In the genomic region with DNA sequence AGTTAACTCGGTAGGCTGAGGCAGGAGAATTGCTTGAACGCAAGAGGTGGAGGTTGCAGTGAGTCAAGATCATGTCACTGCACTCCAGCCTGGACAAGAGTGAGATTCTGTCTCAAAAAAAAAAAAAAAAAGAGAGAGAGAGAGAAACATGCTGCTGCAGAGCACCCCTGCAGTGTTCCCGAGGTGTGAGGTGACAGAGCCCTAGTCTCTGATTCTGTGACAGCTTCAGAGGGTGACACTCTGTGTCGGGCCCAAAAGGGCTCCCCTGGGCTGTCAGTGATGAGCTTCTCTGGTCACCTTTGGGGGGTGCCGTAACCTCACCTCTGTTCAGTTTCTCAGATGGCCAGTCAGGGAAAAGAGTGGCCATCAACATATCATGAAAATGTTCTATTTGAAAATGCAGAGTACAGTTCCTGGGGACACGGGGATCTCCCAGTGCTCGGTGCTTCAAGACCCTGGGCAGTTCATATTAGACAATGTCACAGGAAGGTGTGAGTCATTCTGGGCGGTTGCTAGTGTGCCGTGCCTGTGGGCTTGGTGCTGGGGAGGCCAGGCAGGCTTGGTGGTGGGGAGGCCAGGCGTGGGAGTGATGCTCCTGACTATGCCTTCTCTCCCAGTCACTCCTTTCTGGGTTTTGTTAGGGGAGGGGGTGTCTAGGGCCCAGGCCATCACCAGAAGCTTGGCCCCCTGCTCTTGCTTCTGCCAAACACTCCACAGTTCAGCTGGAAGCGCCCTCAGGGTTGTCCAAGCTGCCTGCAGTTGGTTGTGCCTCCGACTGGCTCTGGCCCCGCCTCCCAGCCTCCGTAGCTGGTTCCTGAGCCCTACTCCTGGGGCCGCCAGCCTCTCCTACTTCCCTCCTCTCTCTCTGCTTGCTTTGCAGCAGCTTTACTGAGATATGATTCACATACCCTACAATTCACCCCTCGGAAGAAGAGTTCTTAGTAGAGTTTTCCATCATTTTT, we compare ENCODE assay signal across 1 cellular context.
TF ChIP-seq lines count a peak whose summit lies in the region.

No MANE protein-coding gene starts in this region.

TF ChIP-seq in K562, 482 proteins besides CTCF, POLR2A, EP300 and RAD21 (continued from another document and continues in another):
- no peak for TF ChIP-seq SAFB2 (IDR thresholded peaks at IDR 0.05; ENCODE audit: borderline replicate concordance, low read depth, low read length, severe bottlenecking)
- no peak for TF ChIP-seq SAFB (IDR thresholded peaks at IDR 0.05; ENCODE audit: borderline replicate concordance, low read depth, low read length)
- TF ChIP-seq, protein P1, sequence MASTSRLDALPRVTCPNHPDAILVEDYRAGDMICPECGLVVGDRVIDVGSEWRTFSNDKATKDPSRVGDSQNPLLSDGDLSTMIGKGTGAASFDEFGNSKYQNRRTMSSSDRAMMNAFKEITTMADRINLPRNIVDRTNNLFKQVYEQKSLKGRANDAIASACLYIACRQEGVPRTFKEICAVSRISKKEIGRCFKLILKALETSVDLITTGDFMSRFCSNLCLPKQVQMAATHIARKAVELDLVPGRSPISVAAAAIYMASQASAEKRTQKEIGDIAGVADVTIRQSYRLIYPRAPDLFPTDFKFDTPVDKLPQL (IDR thresholded peaks at IDR 0.05; ENCODE audit: extremely low read depth, insufficient read length): no peak
- TF ChIP-seq NUFIP1 (IDR thresholded peaks at IDR 0.05; ENCODE audit: partially characterized antibody): no peak
- TF ChIP-seq TARDBP (IDR thresholded peaks at IDR 0.05): no peak; the same call in 1 of the 2 replicates
- no peak for TF ChIP-seq STAT5B (CRISPR knock-in tag; IDR thresholded peaks at IDR 0.05)
- TF ChIP-seq, protein P2, sequence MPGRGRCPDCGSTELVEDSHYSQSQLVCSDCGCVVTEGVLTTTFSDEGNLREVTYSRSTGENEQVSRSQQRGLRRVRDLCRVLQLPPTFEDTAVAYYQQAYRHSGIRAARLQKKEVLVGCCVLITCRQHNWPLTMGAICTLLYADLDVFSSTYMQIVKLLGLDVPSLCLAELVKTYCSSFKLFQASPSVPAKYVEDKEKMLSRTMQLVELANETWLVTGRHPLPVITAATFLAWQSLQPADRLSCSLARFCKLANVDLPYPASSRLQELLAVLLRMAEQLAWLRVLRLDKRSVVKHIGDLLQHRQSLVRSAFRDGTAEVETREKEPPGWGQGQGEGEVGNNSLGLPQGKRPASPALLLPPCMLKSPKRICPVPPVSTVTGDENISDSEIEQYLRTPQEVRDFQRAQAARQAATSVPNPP (IDR thresholded peaks at IDR 0.05; ENCODE audit: borderline replicate concordance, insufficient read depth, insufficient read length): no peak
- no peak for TF ChIP-seq PCBP1 (IDR thresholded peaks at IDR 0.05; ENCODE audit: low read depth, low read length, poor library complexity, severe bottlenecking)
- TF ChIP-seq ZNF134 (CRISPR knock-in tag; conservative IDR thresholded peaks at IDR 0.05): no peak; the same call in 1 of the 2 replicates
- TF ChIP-seq NFIX (CRISPR knock-in tag; IDR thresholded peaks at IDR 0.05; ENCODE audit: low read depth): no peak
- TF ChIP-seq ZNF830 (CRISPR knock-in tag; IDR thresholded peaks at IDR 0.05): peak; percentile 22; the same call in 1 of the 2 replicates
- no peak for TF ChIP-seq ZBTB8A (IDR thresholded peaks at IDR 0.05; ENCODE audit: partially characterized antibody)
- TF ChIP-seq SIRT6 (IDR thresholded peaks at IDR 0.05; ENCODE audit: low read depth, low read length): no peak
- no peak for TF ChIP-seq ZNF586 (CRISPR knock-in tag; conservative IDR thresholded peaks at IDR 0.05)
- TF ChIP-seq TBP (optimal IDR thresholded peaks at IDR 0.05; ENCODE audit: low read depth, low read length): no peak
- no peak for TF ChIP-seq ZC3H8 (IDR thresholded peaks at IDR 0.05)
- no peak for TF ChIP-seq CREBBP (IDR thresholded peaks at IDR 0.05; ENCODE audit: low read depth, low read length)
- TF ChIP-seq, protein P3, sequence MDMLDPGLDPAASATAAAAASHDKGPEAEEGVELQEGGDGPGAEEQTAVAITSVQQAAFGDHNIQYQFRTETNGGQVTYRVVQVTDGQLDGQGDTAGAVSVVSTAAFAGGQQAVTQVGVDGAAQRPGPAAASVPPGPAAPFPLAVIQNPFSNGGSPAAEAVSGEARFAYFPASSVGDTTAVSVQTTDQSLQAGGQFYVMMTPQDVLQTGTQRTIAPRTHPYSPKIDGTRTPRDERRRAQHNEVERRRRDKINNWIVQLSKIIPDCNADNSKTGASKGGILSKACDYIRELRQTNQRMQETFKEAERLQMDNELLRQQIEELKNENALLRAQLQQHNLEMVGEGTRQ (CRISPR knock-in tag; IDR thresholded peaks at IDR 0.05): no peak
- no peak for TF ChIP-seq ATF1 (CRISPR knock-in tag; IDR thresholded peaks at IDR 0.05)
- peak; percentile 53 for TF ChIP-seq ATF1 (tag; IDR thresholded peaks at IDR 0.05)
- no peak; the same call in 1 of the 2 replicates for TF ChIP-seq HSF4 (CRISPR knock-in tag; IDR thresholded peaks at IDR 0.05; ENCODE audit: borderline replicate concordance)
- peak; percentile 46 for TF ChIP-seq L3MBTL2 (IDR thresholded peaks at IDR 0.05)
- TF ChIP-seq, protein P4, sequence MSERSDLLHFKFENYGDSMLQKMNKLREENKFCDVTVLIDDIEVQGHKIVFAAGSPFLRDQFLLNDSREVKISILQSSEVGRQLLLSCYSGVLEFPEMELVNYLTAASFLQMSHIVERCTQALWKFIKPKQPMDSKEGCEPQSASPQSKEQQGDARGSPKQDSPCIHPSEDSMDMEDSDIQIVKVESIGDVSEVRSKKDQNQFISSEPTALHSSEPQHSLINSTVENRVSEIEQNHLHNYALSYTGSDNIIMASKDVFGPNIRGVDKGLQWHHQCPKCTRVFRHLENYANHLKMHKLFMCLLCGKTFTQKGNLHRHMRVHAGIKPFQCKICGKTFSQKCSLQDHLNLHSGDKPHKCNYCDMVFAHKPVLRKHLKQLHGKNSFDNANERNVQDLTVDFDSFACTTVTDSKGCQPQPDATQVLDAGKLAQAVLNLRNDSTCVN (CRISPR knock-in tag; IDR thresholded peaks at IDR 0.05): no peak
- TF ChIP-seq, protein P5, sequence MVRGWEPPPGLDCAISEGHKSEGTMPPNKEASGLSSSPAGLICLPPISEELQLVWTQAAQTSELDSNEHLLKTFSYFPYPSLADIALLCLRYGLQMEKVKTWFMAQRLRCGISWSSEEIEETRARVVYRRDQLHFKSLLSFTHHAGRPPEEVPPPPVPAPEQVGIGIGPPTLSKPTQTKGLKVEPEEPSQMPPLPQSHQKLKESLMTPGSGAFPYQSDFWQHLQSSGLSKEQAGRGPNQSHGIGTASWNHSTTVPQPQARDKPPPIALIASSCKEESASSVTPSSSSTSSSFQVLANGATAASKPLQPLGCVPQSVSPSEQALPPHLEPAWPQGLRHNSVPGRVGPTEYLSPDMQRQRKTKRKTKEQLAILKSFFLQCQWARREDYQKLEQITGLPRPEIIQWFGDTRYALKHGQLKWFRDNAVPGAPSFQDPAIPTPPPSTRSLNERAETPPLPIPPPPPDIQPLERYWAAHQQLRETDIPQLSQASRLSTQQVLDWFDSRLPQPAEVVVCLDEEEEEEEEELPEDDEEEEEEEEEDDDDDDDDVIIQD (CRISPR knock-in tag; IDR thresholded peaks at IDR 0.05): no peak
- TF ChIP-seq PTTG1 (tag; IDR thresholded peaks at IDR 0.05; ENCODE audit: low read depth): no peak
- TF ChIP-seq CHCHD3 (CRISPR knock-in tag; IDR thresholded peaks at IDR 0.05): no peak
- TF ChIP-seq, protein P6, sequence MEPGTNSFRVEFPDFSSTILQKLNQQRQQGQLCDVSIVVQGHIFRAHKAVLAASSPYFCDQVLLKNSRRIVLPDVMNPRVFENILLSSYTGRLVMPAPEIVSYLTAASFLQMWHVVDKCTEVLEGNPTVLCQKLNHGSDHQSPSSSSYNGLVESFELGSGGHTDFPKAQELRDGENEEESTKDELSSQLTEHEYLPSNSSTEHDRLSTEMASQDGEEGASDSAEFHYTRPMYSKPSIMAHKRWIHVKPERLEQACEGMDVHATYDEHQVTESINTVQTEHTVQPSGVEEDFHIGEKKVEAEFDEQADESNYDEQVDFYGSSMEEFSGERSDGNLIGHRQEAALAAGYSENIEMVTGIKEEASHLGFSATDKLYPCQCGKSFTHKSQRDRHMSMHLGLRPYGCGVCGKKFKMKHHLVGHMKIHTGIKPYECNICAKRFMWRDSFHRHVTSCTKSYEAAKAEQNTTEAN (CRISPR knock-in tag; IDR thresholded peaks at IDR 0.05): no peak
- TF ChIP-seq, protein P7, sequence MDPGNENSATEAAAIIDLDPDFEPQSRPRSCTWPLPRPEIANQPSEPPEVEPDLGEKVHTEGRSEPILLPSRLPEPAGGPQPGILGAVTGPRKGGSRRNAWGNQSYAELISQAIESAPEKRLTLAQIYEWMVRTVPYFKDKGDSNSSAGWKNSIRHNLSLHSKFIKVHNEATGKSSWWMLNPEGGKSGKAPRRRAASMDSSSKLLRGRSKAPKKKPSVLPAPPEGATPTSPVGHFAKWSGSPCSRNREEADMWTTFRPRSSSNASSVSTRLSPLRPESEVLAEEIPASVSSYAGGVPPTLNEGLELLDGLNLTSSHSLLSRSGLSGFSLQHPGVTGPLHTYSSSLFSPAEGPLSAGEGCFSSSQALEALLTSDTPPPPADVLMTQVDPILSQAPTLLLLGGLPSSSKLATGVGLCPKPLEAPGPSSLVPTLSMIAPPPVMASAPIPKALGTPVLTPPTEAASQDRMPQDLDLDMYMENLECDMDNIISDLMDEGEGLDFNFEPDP (CRISPR knock-in tag; IDR thresholded peaks at IDR 0.05): no peak
- TF ChIP-seq E2F3 (CRISPR knock-in tag; IDR thresholded peaks at IDR 0.05): no peak; the same call in 1 of the 2 replicates
- TF ChIP-seq SMAD1 (IDR thresholded peaks at IDR 0.05; ENCODE audit: low read depth, low read length, partially characterized antibody): no peak
- TF ChIP-seq ZFPM2 (CRISPR knock-in tag; IDR thresholded peaks at IDR 0.05): 0 out of 2 replicates have a peak, but pooled peaks have one; percentile 79
- 0 out of 2 replicates have a peak, but pooled peaks have one; percentile 44 for TF ChIP-seq XRCC5 (IDR thresholded peaks at IDR 0.05; ENCODE audit: low read depth, low read length)
- TF ChIP-seq, protein P8, sequence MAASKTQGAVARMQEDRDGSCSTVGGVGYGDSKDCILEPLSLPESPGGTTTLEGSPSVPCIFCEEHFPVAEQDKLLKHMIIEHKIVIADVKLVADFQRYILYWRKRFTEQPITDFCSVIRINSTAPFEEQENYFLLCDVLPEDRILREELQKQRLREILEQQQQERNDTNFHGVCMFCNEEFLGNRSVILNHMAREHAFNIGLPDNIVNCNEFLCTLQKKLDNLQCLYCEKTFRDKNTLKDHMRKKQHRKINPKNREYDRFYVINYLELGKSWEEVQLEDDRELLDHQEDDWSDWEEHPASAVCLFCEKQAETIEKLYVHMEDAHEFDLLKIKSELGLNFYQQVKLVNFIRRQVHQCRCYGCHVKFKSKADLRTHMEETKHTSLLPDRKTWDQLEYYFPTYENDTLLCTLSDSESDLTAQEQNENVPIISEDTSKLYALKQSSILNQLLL (CRISPR knock-in tag; IDR thresholded peaks at IDR 0.05; ENCODE audit: borderline replicate concordance): no peak
- TF ChIP-seq MEIS2 (IDR thresholded peaks at IDR 0.05; ENCODE audit: partially characterized antibody): no peak
- TF ChIP-seq KLF16 (IDR thresholded peaks at IDR 0.05): 0 out of 2 replicates have a peak, but pooled peaks have one; percentile 39
- TF ChIP-seq NEUROD1 (IDR thresholded peaks at IDR 0.05; ENCODE audit: borderline replicate concordance, low read depth, low read length, partially characterized antibody): no peak
- TF ChIP-seq ZNF707 (CRISPR knock-in tag; conservative IDR thresholded peaks at IDR 0.05): no peak
- no peak for TF ChIP-seq ZNF165 (CRISPR knock-in tag; IDR thresholded peaks at IDR 0.05; ENCODE audit: borderline replicate concordance)
- TF ChIP-seq, protein P9, sequence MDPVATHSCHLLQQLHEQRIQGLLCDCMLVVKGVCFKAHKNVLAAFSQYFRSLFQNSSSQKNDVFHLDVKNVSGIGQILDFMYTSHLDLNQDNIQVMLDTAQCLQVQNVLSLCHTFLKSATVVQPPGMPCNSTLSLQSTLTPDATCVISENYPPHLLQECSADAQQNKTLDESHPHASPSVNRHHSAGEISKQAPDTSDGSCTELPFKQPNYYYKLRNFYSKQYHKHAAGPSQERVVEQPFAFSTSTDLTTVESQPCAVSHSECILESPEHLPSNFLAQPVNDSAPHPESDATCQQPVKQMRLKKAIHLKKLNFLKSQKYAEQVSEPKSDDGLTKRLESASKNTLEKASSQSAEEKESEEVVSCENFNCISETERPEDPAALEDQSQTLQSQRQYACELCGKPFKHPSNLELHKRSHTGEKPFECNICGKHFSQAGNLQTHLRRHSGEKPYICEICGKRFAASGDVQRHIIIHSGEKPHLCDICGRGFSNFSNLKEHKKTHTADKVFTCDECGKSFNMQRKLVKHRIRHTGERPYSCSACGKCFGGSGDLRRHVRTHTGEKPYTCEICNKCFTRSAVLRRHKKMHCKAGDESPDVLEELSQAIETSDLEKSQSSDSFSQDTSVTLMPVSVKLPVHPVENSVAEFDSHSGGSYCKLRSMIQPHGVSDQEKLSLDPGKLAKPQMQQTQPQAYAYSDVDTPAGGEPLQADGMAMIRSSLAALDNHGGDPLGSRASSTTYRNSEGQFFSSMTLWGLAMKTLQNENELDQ (CRISPR knock-in tag; IDR thresholded peaks at IDR 0.05; ENCODE audit: borderline replicate concordance): no peak
- no peak for TF ChIP-seq CHD4 (IDR thresholded peaks at IDR 0.05; ENCODE audit: insufficient read depth, insufficient replicate concordance, low read depth, low read length, poor library complexity, severe bottlenecking)
- TF ChIP-seq, protein P10, sequence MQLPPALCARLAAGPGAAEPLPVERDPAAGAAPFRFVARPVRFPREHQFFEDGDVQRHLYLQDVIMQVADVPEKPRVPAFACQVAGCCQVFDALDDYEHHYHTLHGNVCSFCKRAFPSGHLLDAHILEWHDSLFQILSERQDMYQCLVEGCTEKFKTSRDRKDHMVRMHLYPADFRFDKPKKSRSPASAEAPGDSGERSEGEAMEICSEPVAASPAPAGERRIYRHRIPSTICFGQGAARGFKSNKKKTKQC (CRISPR knock-in tag; IDR thresholded peaks at IDR 0.05): peak; percentile 71; the same call in 1 of the 2 replicates
- no peak for TF ChIP-seq SLC30A9 (CRISPR knock-in tag; IDR thresholded peaks at IDR 0.05)
- no peak for TF ChIP-seq RBM34 (IDR thresholded peaks at IDR 0.05; ENCODE audit: borderline replicate concordance, insufficient read depth, low read length)
- TF ChIP-seq IFI16 (CRISPR knock-in tag; IDR thresholded peaks at IDR 0.05): no peak
- no peak for TF ChIP-seq NCOA4 (IDR thresholded peaks at IDR 0.05; ENCODE audit: partially characterized antibody)
- TF ChIP-seq, protein P11, sequence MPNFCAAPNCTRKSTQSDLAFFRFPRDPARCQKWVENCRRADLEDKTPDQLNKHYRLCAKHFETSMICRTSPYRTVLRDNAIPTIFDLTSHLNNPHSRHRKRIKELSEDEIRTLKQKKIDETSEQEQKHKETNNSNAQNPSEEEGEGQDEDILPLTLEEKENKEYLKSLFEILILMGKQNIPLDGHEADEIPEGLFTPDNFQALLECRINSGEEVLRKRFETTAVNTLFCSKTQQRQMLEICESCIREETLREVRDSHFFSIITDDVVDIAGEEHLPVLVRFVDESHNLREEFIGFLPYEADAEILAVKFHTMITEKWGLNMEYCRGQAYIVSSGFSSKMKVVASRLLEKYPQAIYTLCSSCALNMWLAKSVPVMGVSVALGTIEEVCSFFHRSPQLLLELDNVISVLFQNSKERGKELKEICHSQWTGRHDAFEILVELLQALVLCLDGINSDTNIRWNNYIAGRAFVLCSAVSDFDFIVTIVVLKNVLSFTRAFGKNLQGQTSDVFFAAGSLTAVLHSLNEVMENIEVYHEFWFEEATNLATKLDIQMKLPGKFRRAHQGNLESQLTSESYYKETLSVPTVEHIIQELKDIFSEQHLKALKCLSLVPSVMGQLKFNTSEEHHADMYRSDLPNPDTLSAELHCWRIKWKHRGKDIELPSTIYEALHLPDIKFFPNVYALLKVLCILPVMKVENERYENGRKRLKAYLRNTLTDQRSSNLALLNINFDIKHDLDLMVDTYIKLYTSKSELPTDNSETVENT (CRISPR knock-in tag; IDR thresholded peaks at IDR 0.05): no peak
- TF ChIP-seq ZNF778 (CRISPR knock-in tag; IDR thresholded peaks at IDR 0.05): no peak
- no peak for TF ChIP-seq NCOA1 (IDR thresholded peaks at IDR 0.05; ENCODE audit: low read depth)
- TF ChIP-seq HIVEP1 (CRISPR knock-in tag; IDR thresholded peaks at IDR 0.05): peak; percentile 43; the same call in 1 of the 2 replicates
